1 cellular context compared by ENCODE assay signal in genomic region chr6:31692886-31693285, GRCh38.
A peak's percentile ranks its signal among the peaks of the same experiment; 100 is the strongest.
TF ChIP-seq lines count a peak whose summit lies in the region.

No MANE protein-coding gene starts in this region.

TF ChIP-seq in K562, 482 proteins besides CTCF, POLR2A, EP300 and RAD21:
- TF ChIP-seq ZNF740 (CRISPR knock-in tag; IDR thresholded peaks at IDR 0.05): 0 out of 2 replicates have a peak, but pooled peaks have one; percentile 3
- no peak for TF ChIP-seq ZNF740 (tag; IDR thresholded peaks at IDR 0.05)
- TF ChIP-seq ATF1 (CRISPR knock-in tag; IDR thresholded peaks at IDR 0.05): no peak
- TF ChIP-seq ATF1 (tag; IDR thresholded peaks at IDR 0.05): no peak
- 0 out of 2 replicates have a peak, but pooled peaks have one; percentile 7 for TF ChIP-seq RBFOX2 (IDR thresholded peaks at IDR 0.05; ENCODE audit: low read depth, low read length)
- TF ChIP-seq, protein P1, sequence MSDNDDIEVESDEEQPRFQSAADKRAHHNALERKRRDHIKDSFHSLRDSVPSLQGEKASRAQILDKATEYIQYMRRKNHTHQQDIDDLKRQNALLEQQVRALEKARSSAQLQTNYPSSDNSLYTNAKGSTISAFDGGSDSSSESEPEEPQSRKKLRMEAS (CRISPR knock-in tag; IDR thresholded peaks at IDR 0.05): no peak
- no peak for TF ChIP-seq PHF21A (IDR thresholded peaks at IDR 0.05; ENCODE audit: borderline replicate concordance, low read depth)
- 0 out of 2 replicates have a peak, but pooled peaks have one; percentile 14 for TF ChIP-seq TFAP4 (CRISPR knock-in tag; IDR thresholded peaks at IDR 0.05; ENCODE audit: borderline replicate concordance)
- TF ChIP-seq E2F3 (CRISPR knock-in tag; IDR thresholded peaks at IDR 0.05): no peak
- peak; percentile 6; the same call in 1 of the 2 replicates for TF ChIP-seq ZBTB7A (IDR thresholded peaks at IDR 0.05; ENCODE audit: borderline replicate concordance, control insufficient read depth, low read depth, low read length)
